Comparison of ENCODE assay signal across 2 cellular contexts in genomic region chr17:79142375-79142774, GRCh38.
TF ChIP-seq lines count a peak whose summit lies in the region.

No MANE protein-coding gene starts in this region.

TF ChIP-seq in H1, 55 proteins besides CTCF, POLR2A, EP300 and RAD21 (continued from another document):
- TF ChIP-seq USF2 (IDR thresholded peaks at IDR 0.05; ENCODE audit: low read length) (no peak), ATF2 (IDR thresholded peaks at IDR 0.05; ENCODE audit: low read length) (no peak), RBBP5 (IDR thresholded peaks at IDR 0.05; ENCODE audit: borderline replicate concordance, low read depth, low read length) (no peak), SIX5 (IDR thresholded peaks at IDR 0.05; ENCODE audit: low read depth, low read length) (no peak), NRF1 (IDR thresholded peaks at IDR 0.05; ENCODE audit: low read depth, low read length) (no peak), RXRA (IDR thresholded peaks at IDR 0.05; ENCODE audit: insufficient read depth, low read depth, low read length) (no peak), ASH2L (IDR thresholded peaks at IDR 0.05; ENCODE audit: low read length) (no peak), YY1 (IDR thresholded peaks at IDR 0.05; ENCODE audit: low read depth, low read length) (no peak), SIRT6 (IDR thresholded peaks at IDR 0.05; ENCODE audit: low read length) (no peak), CEBPB (IDR thresholded peaks at IDR 0.05; ENCODE audit: low read depth, low read length) (no peak), SP2 (IDR thresholded peaks at IDR 0.05; ENCODE audit: low read length) (no peak)

TF ChIP-seq in GM23338, 12 proteins besides CTCF, POLR2A, EP300 and RAD21 (continued from another document):
- TF ChIP-seq ETS1 (IDR thresholded peaks at IDR 0.05): no peak
- TF ChIP-seq REST (IDR thresholded peaks at IDR 0.05; ENCODE audit: unreplicated experiment): no peak
- no peak for TF ChIP-seq NANOG (IDR thresholded peaks at IDR 0.05; ENCODE audit: borderline replicate concordance)
- TF ChIP-seq ZNF114 (CRISPR knock-in tag; IDR thresholded peaks at IDR 0.05): no peak
- TF ChIP-seq CREB1 (CRISPR knock-in tag; IDR thresholded peaks at IDR 0.05; ENCODE audit: low read depth): no peak
- TF ChIP-seq ZNF462 (CRISPR knock-in tag; IDR thresholded peaks at IDR 0.05): no peak
- TF ChIP-seq EZH2 (IDR thresholded peaks at IDR 0.05; ENCODE audit: low read depth, unreplicated experiment): no peak
- TF ChIP-seq ZNF331 (CRISPR knock-in tag; IDR thresholded peaks at IDR 0.05; ENCODE audit: low read depth): no peak
